Comparison of ENCODE assay signal across 15 cellular contexts in the genomic region with DNA sequence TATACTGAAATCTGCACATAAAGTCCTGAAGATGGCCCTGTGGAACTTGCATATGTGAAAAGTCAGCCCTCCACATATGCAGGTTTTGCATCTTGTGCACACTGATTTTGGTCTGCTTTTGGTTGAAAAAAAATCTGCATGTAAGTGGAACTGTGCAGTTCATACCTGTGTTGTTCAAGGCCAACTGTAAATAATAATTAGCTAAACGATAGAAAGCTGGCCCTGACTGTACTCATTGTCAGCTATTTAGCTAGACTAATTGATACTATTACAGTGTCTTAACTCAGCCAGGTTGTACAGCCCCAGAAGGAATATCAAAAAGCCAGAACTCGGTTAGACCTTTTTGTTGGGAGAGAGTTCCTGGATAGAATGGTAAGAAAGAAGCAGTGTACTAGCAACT. TPM values are rescaled to one million over a fixed set of nuclear protein-coding genes. Genes with fewer than 3 reads are reported as not detected.
DNase-seq lines count a peak whose midpoint lies in the region; ATAC-seq, FAIRE-seq and TF ChIP-seq lines count a peak whose summit lies in the region.
"Had no signal": no experiment of that assay in that cellular context is flagged by ENCODE, and none has a peak within 500 bp of the region (broad histone marks: within the 10 kb centered on the region; RNA-seq: fewer than 3 reads in every experiment).

No MANE protein-coding gene starts in this region.

- 88% methylated on average over 2 of the region's 2 CpGs for WGBS in A549 (ENCODE audit: missing lambda C conversion rate)
- WGBS in body of pancreas, 2 donors: 17 to 19% methylated on average over 2 of the region's 2 CpGs
- WGBS in pancreas, 2 donors: 13% methylated on average over 2 of the region's 2 CpGs

- peaks cover 56% of the 10 kb centered on the region for H3K4me1 ChIP-seq in A549
- peaks cover 28% of the 10 kb centered on the region for H3K4me1 ChIP-seq in body of pancreas
- H3K4me1 ChIP-seq in pancreas: peaks cover 15 to 25% (median 20%) of the 10 kb centered on the region in 3 donors

- H3K27me3 Mint-ChIP-seq in stimulated activated memory B cell treated with anti-CD40 and anti-IgM and Interleukin-4, amounts not matched to agents 10 μg/mL and 1 μg/mL and 100 μg/mL, for 72 hours: no peaks in the 10 kb centered on the region
- H3K27me3 Mint-ChIP-seq: CD4-positive, alpha-beta memory T cell; IgD-negative memory B cell had no signal

- H3K27ac ChIP-seq in A549 (no peak overlapping the region), body of pancreas (peak overlapping the region in 2 of 4 donors; percentile 36 to 37), pancreas (peak overlapping the region in 2 of 4 donors; percentile 25 to 31)
- H3K27ac ChIP-seq: C4-2B had no signal

- no peaks in the 10 kb centered on the region for H3K9me3 Mint-ChIP-seq in stimulated activated memory B cell treated with anti-CD40 and anti-IgM and Interleukin-4, amounts not matched to agents 10 μg/mL and 1 μg/mL and 100 μg/mL, for 72 hours
- H3K9me3 Mint-ChIP-seq: IgD-negative memory B cell had no signal

- intact Hi-C loops in body of pancreas (cut with DNase I): no loop called here
- intact Hi-C loops in pancreas (cut with DNase I): no loop called here

- H3K4me2 ChIP-seq in A549: peak overlapping the region; percentile 38; the same call in 2 of the 3 replicates

- H3K9me3 ChIP-seq in A549: no peaks in the 10 kb centered on the region
- no peaks in the 10 kb centered on the region for H3K9me3 ChIP-seq in body of pancreas
- H3K9me3 ChIP-seq in pancreas: no peaks in the 10 kb centered on the region
- H3K9me3 ChIP-seq: BE2C had no signal

- peaks cover 12% of the 10 kb centered on the region for H3K36me3 Mint-ChIP-seq in stimulated activated memory B cell treated with anti-CD40 and anti-IgM and Interleukin-4, amounts not matched to agents 10 μg/mL and 1 μg/mL and 100 μg/mL, for 72 hours

- H3K4me3 ChIP-seq in A549 (no peak overlapping the region), body of pancreas (no peak overlapping the region), pancreas (no peak overlapping the region)

- TF ChIP-seq POLR2A in A549 (IDR thresholded peaks at IDR 0.05; ENCODE audit: low read length) (no peak), H54 (IDR thresholded peaks at IDR 0.05; ENCODE audit: low read depth, low read length) (no peak), body of pancreas (IDR thresholded peaks at IDR 0.05) (no peak)

- DNase-seq in A549 (ENCODE audit: low read depth in 1 of 2, low spot score in 1 of 2) (no peak), H54 (ENCODE audit: insufficient read length, low spot score) (no peak), body of pancreas (no peak), pancreas (no peak), NCI-H1092 treated with DMSO at 0.1 percent for 48 hours (lab: John Stamatoyannopoulos, UW) (no peak)
- DNase-seq: BE2C, GF-D8 had no signal

- H3K27ac Mint-ChIP-seq in stimulated activated memory B cell treated with anti-CD40 and anti-IgM and Interleukin-4, amounts not matched to agents 10 μg/mL and 1 μg/mL and 100 μg/mL, for 72 hours: no peak overlapping the region
- H3K27ac Mint-ChIP-seq: CD4-positive, alpha-beta memory T cell; IgD-negative memory B cell had no signal

- no peak; a peak in 1 of 6 replicates for ATAC-seq in A549
- ATAC-seq in body of pancreas: peak; percentile 58
- peak; percentile 59 to 84 (median 78) for ATAC-seq in pancreas
- ATAC-seq in GM18870 (IDR thresholded peaks at IDR 0.05; ENCODE audit: unreplicated experiment): no peak
- no peak for ATAC-seq in stimulated activated memory B cell treated with anti-CD40 and anti-IgM and Interleukin-4, amounts not matched to agents 10 μg/mL and 1 μg/mL and 100 μg/mL, for 72 hours
- ATAC-seq: HCT116 had no signal

- CTCF ChIA-PET in A549 (lab: Yijun Ruan, JAX): interaction anchor here (0.9 kb wide), 2 partner anchors 17 to 303 kb away, joined by 4 read pairs; no protein-coding TSS in a partner anchor

- no peaks in the 10 kb centered on the region for H3K4me1 Mint-ChIP-seq in stimulated activated memory B cell treated with anti-CD40 and anti-IgM and Interleukin-4, amounts not matched to agents 10 μg/mL and 1 μg/mL and 100 μg/mL, for 72 hours
- H3K4me1 Mint-ChIP-seq: IgD-negative memory B cell had no signal

- POLR2A ChIA-PET in A549 (lab: Yijun Ruan, JAX): no interaction called here

- FAIRE-seq in A549 (lab: Jason Lieb, UNC): peak; percentile 13
- peak; percentile 45 for FAIRE-seq in H54 (lab: Jason Lieb, UNC)
- FAIRE-seq in pancreas (lab: Jason Lieb, UNC): no peak
- FAIRE-seq: A204.1, D721Med had no signal

- H3K4me3 Mint-ChIP-seq in stimulated activated memory B cell treated with anti-CD40 and anti-IgM and Interleukin-4, amounts not matched to agents 10 μg/mL and 1 μg/mL and 100 μg/mL, for 72 hours: no peak overlapping the region
- H3K4me3 Mint-ChIP-seq: CD4-positive, alpha-beta memory T cell; IgD-negative memory B cell had no signal

- TF ChIP-seq CTCF in A549 (IDR thresholded peaks at IDR 0.05) (no peak), body of pancreas (IDR thresholded peaks at IDR 0.05) (no peak), pancreas (IDR thresholded peaks at IDR 0.05) (no peak)

- H3K36me3 ChIP-seq in body of pancreas (replicated peaks in 1 of 2; ENCODE audit: insufficient read depth in 1 of 2, low read depth in 2 of 2): no peaks in the 10 kb centered on the region
- H3K36me3 ChIP-seq in pancreas: no peaks in the 10 kb centered on the region
- H3K36me3 ChIP-seq: BE2C had no signal

- TF ChIP-seq EP300 in A549 (IDR thresholded peaks at IDR 0.05): no peak

- no peaks in the 10 kb centered on the region for H3K27me3 ChIP-seq in body of pancreas
- H3K27me3 ChIP-seq in pancreas: no peaks in the 10 kb centered on the region
- H3K27me3 ChIP-seq: BE2C had no signal

- no peak for TF ChIP-seq RAD21 in A549 (conservative IDR thresholded peaks at IDR 0.05 in 1 of 2, IDR thresholded peaks at IDR 0.05 in 1 of 2)

TF ChIP-seq in A549, 52 proteins besides CTCF, POLR2A, EP300 and RAD21:
- TF ChIP-seq CBX2 (IDR thresholded peaks at IDR 0.05; ENCODE audit: borderline replicate concordance, low read depth): no peak
- TF ChIP-seq, protein P1, sequence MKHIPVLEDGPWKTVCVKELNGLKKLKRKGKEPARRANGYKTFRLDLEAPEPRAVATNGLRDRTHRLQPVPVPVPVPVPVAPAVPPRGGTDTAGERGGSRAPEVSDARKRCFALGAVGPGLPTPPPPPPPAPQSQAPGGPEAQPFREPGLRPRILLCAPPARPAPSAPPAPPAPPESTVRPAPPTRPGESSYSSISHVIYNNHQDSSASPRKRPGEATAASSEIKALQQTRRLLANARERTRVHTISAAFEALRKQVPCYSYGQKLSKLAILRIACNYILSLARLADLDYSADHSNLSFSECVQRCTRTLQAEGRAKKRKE (CRISPR knock-in tag; IDR thresholded peaks at IDR 0.05; ENCODE audit: low read depth): no peak

RNA-seq across cellular contexts. Expression of gene EHBP1, which starts 54.5 kb away (rescaled TPM):
- polyA plus RNA-seq in A549 (2011; rRNA removed) (145 and 204 TPM in 2 replicates), A549 (2017; fragmentation: RNase III; extraction: RNeasy Plus Mini Kit Qiagen cat#74134 plus additional on column Dnase treatment) (62.4 to 76.9 TPM (median 65.7 TPM) in 3 replicates), pancreas (10 to 100 TPM in 1 of 2 donors, 1 to 10 TPM in 1; 7.1 to 17.4 TPM)
- 27.9 and 34.9 TPM in 2 replicates for polyA plus RNA-seq in A549 (2012; cell fraction: cytosol; rRNA removed)
- polyA plus RNA-seq in A549 (2012; cell fraction: nucleus; rRNA removed): 23.7 and 39.5 TPM in 2 replicates
- 153 and 167 TPM in 2 replicates for polyA minus RNA-seq in A549 (2011; rRNA and poly(A)+ RNA removed)
- total RNA-seq in body of pancreas (10 to 100 TPM; 43.6 to 45.8 TPM), pancreas (10 to 100 TPM; 15.5 to 34.6 (median 24.2) TPM)

Comparison
In these comparisons a context has a peak if more than half of its experiments do, and no peak if none do; other contexts are left out.
1. ATAC-seq: peak in body of pancreas (single experiment) and pancreas (4 of 4); none in A549 (0 of 2), GM18870 (single experiment) and stimulated activated memory B cell treated with anti-CD40 and anti-IgM and Interleukin-4, amounts not matched to agents 10 μg/mL and 1 μg/mL and 100 μg/mL, for 72 hours (single experiment).